In genomic region chr13:44876782-44877324, GRCh38 we compare ENCODE assay signal across 11 cellular contexts.
A peak's percentile ranks its signal among the peaks of the same experiment; 100 is the strongest.
DNase-seq lines count a peak whose midpoint lies in the region; ATAC-seq and TF ChIP-seq lines count a peak whose summit lies in the region.
"Had no signal": no experiment of that assay in that cellular context is flagged by ENCODE, and none has a peak within 500 bp of the region (broad histone marks: within the 10 kb centered on the region; RNA-seq: fewer than 3 reads in every experiment).

No MANE protein-coding gene starts in this region.

- H3K9me3 ChIP-seq in A673 (ENCODE audit: low read depth, low read length, poor library complexity, severe bottlenecking): no peaks in the 10 kb centered on the region
- no peaks in the 10 kb centered on the region for H3K9me3 ChIP-seq in Caco-2
- no peaks in the 10 kb centered on the region for H3K9me3 ChIP-seq in effector memory CD4-positive, alpha-beta T cell (ENCODE audit: control insufficient read depth, low read length)

- no peaks in the 10 kb centered on the region for H3K4me1 Mint-ChIP-seq in Caco-2 (ENCODE audit: low read depth, unreplicated experiment)
- no peaks in the 10 kb centered on the region for H3K4me1 Mint-ChIP-seq in glutamatergic neuron (ENCODE audit: low read depth, unreplicated experiment)

- H3K27ac ChIP-seq in A673 (ENCODE audit: low read depth, low read length, poor library complexity, severe bottlenecking): no peak overlapping the region
- H3K27ac ChIP-seq in effector memory CD4-positive, alpha-beta T cell (ENCODE audit: insufficient read depth, low read length, poor library complexity, severe bottlenecking): no peak overlapping the region

- intact Hi-C loops in A673 (cut with micrococcal nuclease; ENCODE audit: unreplicated experiment) (loop anchor here (5.0 kb wide), 1 partner anchor 395 kb away; no protein-coding TSS in a partner anchor), Caco-2 (cut with micrococcal nuclease; ENCODE audit: unreplicated experiment) (loop anchor here (10.0 kb wide), 1 partner anchor 162 kb away; no protein-coding TSS in a partner anchor)

- no peaks in the 10 kb centered on the region for H3K4me1 ChIP-seq in A673 (ENCODE audit: insufficient read depth, low read length, poor library complexity, severe bottlenecking)
- no peaks in the 10 kb centered on the region for H3K4me1 ChIP-seq in Caco-2
- H3K4me1 ChIP-seq in effector memory CD4-positive, alpha-beta T cell (ENCODE audit: control insufficient read depth, insufficient read depth, low read length, poor library complexity, severe bottlenecking): no peaks in the 10 kb centered on the region

- H3K36me3 Mint-ChIP-seq in Caco-2 (ENCODE audit: insufficient read depth, unreplicated experiment) (peaks cover 5% of the 10 kb centered on the region), glutamatergic neuron (ENCODE audit: unreplicated experiment) (peaks cover 9% of the 10 kb centered on the region)

- TF ChIP-seq CTCF in A673 (conservative IDR thresholded peaks at IDR 0.05; ENCODE audit: low read depth, low read length) (peak; percentile 37), Caco-2 (IDR thresholded peaks at IDR 0.05; ENCODE audit: insufficient read depth in 1 of 2, low read depth in 1 of 2, low read length in 1 of 2, severe bottlenecking in 1 of 2, unreplicated experiment in 1 of 2) (peak; percentile 5 to 11), glutamatergic neuron (IDR thresholded peaks at IDR 0.05; ENCODE audit: partially characterized antibody, unreplicated experiment) (peak; percentile 57)

- DNase-seq in A673 (ENCODE audit: low spot score) (no peak), Caco-2 (peak in 1 of 2 experiments; percentile 24), RPMI8226 (peak; percentile 16), glutamatergic neuron (peak; percentile 44), NCI-H2171 (lab: John Stamatoyannopoulos, UW) (no peak)
- no peak for DNase-seq in effector memory CD4-positive, alpha-beta T cell
- DNase-seq: dermis blood vessel endothelial cell, occipital lobe, T-helper 1 cell had no signal

- CTCF ChIA-PET in A673 (lab: Charles Lee): no interaction called here
- CTCF ChIA-PET in Caco-2 (lab: Charles Lee): interaction anchor here (0.6 kb wide), 1 partner anchor 41 kb away, joined by 4 read pairs; no protein-coding TSS in a partner anchor

- H3K27me3 Mint-ChIP-seq in Caco-2 (ENCODE audit: insufficient read depth, unreplicated experiment) (no peaks in the 10 kb centered on the region), glutamatergic neuron (ENCODE audit: unreplicated experiment) (peaks cover 1% of the 10 kb centered on the region)

- H3K9me3 Mint-ChIP-seq in Caco-2 (ENCODE audit: unreplicated experiment) (no peaks in the 10 kb centered on the region), glutamatergic neuron (ENCODE audit: unreplicated experiment) (no peaks in the 10 kb centered on the region)

- no peak overlapping the region for H3K27ac Mint-ChIP-seq in Caco-2 (ENCODE audit: unreplicated experiment)
- H3K27ac Mint-ChIP-seq in glutamatergic neuron (ENCODE audit: unreplicated experiment): no peak overlapping the region

- no peak overlapping the region for H3K4me3 ChIP-seq in A673 (ENCODE audit: low read depth, low read length, poor library complexity, severe bottlenecking)
- no peak overlapping the region for H3K4me3 ChIP-seq in Caco-2 (ENCODE audit: low read depth, low read length)
- no peak overlapping the region for H3K4me3 ChIP-seq in effector memory CD4-positive, alpha-beta T cell (ENCODE audit: insufficient read depth, low read depth, low read length, poor library complexity, severe bottlenecking)

- H3K36me3 ChIP-seq in A673 (ENCODE audit: insufficient read depth, low read length, poor library complexity, severe bottlenecking) (no peaks in the 10 kb centered on the region), Caco-2 (ENCODE audit: control insufficient read depth, insufficient read depth, low read length) (no peaks in the 10 kb centered on the region)
- H3K36me3 ChIP-seq in effector memory CD4-positive, alpha-beta T cell (ENCODE audit: control insufficient read depth, insufficient read depth, low read length): no peaks in the 10 kb centered on the region

- BruUV-seq in A673 (replicated peaks; lab: Mats Ljungman, UMichigan) (no TSS peak), Caco-2 (replicated peaks; lab: Mats Ljungman, UMichigan) (no TSS peak)

- no peaks in the 10 kb centered on the region for H3K27me3 ChIP-seq in A673 (replicated peaks; ENCODE audit: insufficient read depth, low read depth, low read length, poor library complexity)
- no peaks in the 10 kb centered on the region for H3K27me3 ChIP-seq in Caco-2 (replicated peaks; ENCODE audit: control insufficient read depth, insufficient read depth, low read length)
- H3K27me3 ChIP-seq in effector memory CD4-positive, alpha-beta T cell (replicated peaks; ENCODE audit: control insufficient read depth, insufficient read depth, low read length, poor library complexity, severe bottlenecking): no peaks in the 10 kb centered on the region

- H3K4me3 Mint-ChIP-seq in Caco-2 (ENCODE audit: unreplicated experiment) (no peak overlapping the region), glutamatergic neuron (ENCODE audit: unreplicated experiment) (no peak overlapping the region)

- POLR2A ChIA-PET in A673 (lab: Charles Lee; ENCODE audit: low non-redundant PET): no interaction called here
- POLR2A ChIA-PET in Caco-2 (lab: Charles Lee): no interaction called here

- no peak for ATAC-seq in GM18867 (IDR thresholded peaks at IDR 0.05; ENCODE audit: unreplicated experiment)
- no peak for ATAC-seq in GM18502 (IDR thresholded peaks at IDR 0.05; ENCODE audit: poor library complexity, unreplicated experiment)

Comparison
In these comparisons a context has a peak if more than half of its experiments do, and no peak if none do; other contexts are left out.
1. DNase-seq: peak in RPMI8226 (single experiment) and glutamatergic neuron (single experiment); none in A673 (single experiment), effector memory CD4-positive, alpha-beta T cell (0 of 3) and NCI-H2171 (single experiment).
2. Peak in every context shown above with its lines, with median percentiles within 50 percentile points of each other: CTCF ChIP-seq.